Comparison of ENCODE assay signal across 8 cellular contexts in the genomic region with DNA sequence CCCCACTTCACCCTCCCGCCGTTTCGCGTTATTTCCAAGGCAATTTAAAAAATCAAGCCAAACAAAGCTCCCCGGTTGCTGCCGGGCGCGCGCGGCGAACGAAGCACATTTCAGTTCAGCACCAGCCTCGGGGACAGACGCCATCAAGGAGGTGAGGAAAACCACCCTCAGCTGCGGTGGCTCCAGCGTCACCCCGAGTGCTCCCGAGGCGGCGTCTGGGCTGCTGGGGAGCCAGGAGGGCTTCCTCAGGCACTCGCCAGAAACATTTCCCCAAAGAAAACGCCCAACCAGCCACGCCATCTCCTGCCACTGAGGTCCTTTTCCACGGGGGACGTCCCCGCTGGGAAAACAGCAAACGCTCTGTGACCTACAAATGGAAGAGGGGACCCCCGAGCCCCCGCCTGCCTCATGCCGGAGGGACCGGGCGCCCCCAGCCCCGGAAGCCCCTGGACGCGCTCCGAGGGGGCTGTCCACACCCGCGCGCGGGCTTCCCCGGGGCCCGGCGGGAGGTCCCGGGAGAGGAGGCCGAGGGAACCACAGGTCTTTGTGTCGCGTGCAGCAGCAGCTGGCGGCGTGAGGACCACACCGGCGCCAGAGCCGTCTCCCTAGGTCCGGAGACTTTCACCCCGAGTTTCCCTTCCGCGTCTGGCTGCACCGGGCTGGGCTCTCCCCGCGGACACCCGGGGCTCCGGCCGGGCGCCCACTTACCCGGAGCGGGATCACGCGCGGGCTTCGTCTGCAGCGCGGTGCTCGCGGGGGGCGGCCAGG. TPM values are rescaled to one million over a fixed set of nuclear protein-coding genes. Genes with fewer than 3 reads are reported as not detected.
A peak's percentile ranks its signal among the peaks of the same experiment; 100 is the strongest.
DNase-seq lines count a peak whose midpoint lies in the region; ATAC-seq and TF ChIP-seq lines count a peak whose summit lies in the region.

No MANE protein-coding gene starts in this region.

- peak; percentile 54 for DNase-seq in G401 (ENCODE audit: low spot score)
- peak; percentile 39 for DNase-seq in activated effector memory CD4-positive, alpha-beta T cell treated with Interleukin-2 at 50 U/mL for 16 hours
- peak; percentile 69 for DNase-seq in fibroblast of villous mesenchyme (ENCODE audit: low read depth)
- no peak for DNase-seq in NCI-H446 treated with DMSO at 0.1 percent for 48 hours (lab: John Stamatoyannopoulos, UW)

- H3K4me1 ChIP-seq in OCI-LY3 (ENCODE audit: low read length): no peaks in the 10 kb centered on the region
- peaks cover 16 to 29% of the 10 kb centered on the region in 2 experiments for H3K4me1 ChIP-seq in neutrophil (ENCODE audit: control insufficient read depth in 1 of 2, insufficient read depth in 1 of 2, low read depth in 1 of 2, low read length in 1 of 2)
- H3K4me1 ChIP-seq in urinary bladder (ENCODE audit: insufficient read depth): no peaks in the 10 kb centered on the region

- peak; percentile 58 for ATAC-seq in HG02642 (IDR thresholded peaks at IDR 0.05; ENCODE audit: poor library complexity, unreplicated experiment)

- WGBS in urinary bladder: under 1% methylated on average over 74 of the region's 74 CpGs

- H3K27ac ChIP-seq in OCI-LY3 (ENCODE audit: low read length) (no peak overlapping the region), neutrophil (no peak overlapping the region), urinary bladder (ENCODE audit: low read depth) (no peak overlapping the region)

- no peak for TF ChIP-seq CTCF in OCI-LY3 (IDR thresholded peaks at IDR 0.05; ENCODE audit: low read depth, low read length)
- TF ChIP-seq CTCF in fibroblast of villous mesenchyme (IDR thresholded peaks at IDR 0.05; ENCODE audit: insufficient read depth, low read depth, low read length): no peak
- no peak for TF ChIP-seq CTCF in neutrophil (IDR thresholded peaks at IDR 0.05)

- no peak overlapping the region; the same call in 1 of the 2 replicates for H2AFZ ChIP-seq in OCI-LY3 (ENCODE audit: low read depth, low read length)

- H3K4me3 ChIP-seq in OCI-LY3 (ENCODE audit: low read length) (peak overlapping the region; percentile 75), fibroblast of villous mesenchyme (ENCODE audit: low read depth, low read length) (peak overlapping the region; percentile 54), neutrophil (ENCODE audit: low read depth in 1 of 2, low read length in 1 of 2) (peak overlapping the region; percentile 15 to 52), urinary bladder (ENCODE audit: low read depth, low read length) (peak overlapping the region; percentile 78)

- H3K9me3 ChIP-seq in OCI-LY3 (ENCODE audit: insufficient read depth, low read length) (no peaks in the 10 kb centered on the region), neutrophil (no peaks in the 10 kb centered on the region)

- peak overlapping the region; percentile 25; the same call in 1 of the 2 replicates for H3K9ac ChIP-seq in OCI-LY3 (ENCODE audit: low read length)

- in situ Hi-C loops in G401 (cut with HindIII; ENCODE audit: low sequenced_read_pairs): no loop called here

- H3K4me2 ChIP-seq in OCI-LY3 (ENCODE audit: low read length): peak overlapping the region; percentile 69

- peaks cover 12% of the 10 kb centered on the region; the same call in 1 of the 2 replicates for H3K27me3 ChIP-seq in OCI-LY3 (ENCODE audit: low read depth, low read length)
- H3K27me3 ChIP-seq in neutrophil: peaks cover 100% of the 10 kb centered on the region

- no peaks in the 10 kb centered on the region for H3K79me2 ChIP-seq in OCI-LY3 (ENCODE audit: low read length)

- no peaks in the 10 kb centered on the region for H3K36me3 ChIP-seq in OCI-LY3 (replicated peaks; ENCODE audit: low read depth, low read length)
- no peaks in the 10 kb centered on the region for H3K36me3 ChIP-seq in neutrophil
- no peaks in the 10 kb centered on the region for H3K36me3 ChIP-seq in urinary bladder (ENCODE audit: insufficient read depth)

- no peaks in the 10 kb centered on the region for H4K20me1 ChIP-seq in OCI-LY3 (ENCODE audit: insufficient read depth, low read length)

RNA-seq across cellular contexts. Expression of gene GNG4, which starts 0.4 kb away (rescaled TPM):
- total RNA-seq in G401 (2014; rRNA removed; shearing (Covaris generic)): 3.4 and 7.5 TPM in 2 replicates
- total RNA-seq in fibroblast of villous mesenchyme: 5.2 and 7.3 TPM in 2 replicates
- 2.3 TPM for total RNA-seq in urinary bladder
- polyA plus RNA-seq in urinary bladder: 3.9 TPM
